Comparison of ENCODE assay signal across 19 cellular contexts in the genomic region with DNA sequence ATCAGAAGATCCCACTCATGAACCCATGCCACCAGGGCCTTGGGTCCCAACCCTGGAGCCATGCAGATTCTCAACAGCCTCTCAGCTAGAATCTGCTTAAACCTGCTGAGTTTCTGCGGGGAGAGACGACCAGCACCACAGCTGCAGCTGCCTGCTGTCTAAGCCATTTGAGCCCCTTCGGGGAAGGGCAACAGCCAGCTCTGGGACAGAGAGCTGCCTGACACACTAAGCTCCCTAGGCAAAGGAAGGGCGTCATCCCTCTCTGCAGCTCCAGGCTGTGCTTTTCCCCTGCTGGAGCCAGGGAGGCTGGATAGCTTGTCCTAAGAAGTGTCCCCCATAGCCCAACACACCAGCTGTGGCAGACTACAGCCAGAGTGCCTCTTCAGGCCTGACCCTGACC.
"Had no signal": no experiment of that assay in that cellular context is flagged by ENCODE, and none has a peak within 500 bp of the region (broad histone marks: within the 10 kb centered on the region; RNA-seq: fewer than 3 reads in every experiment).

No MANE protein-coding gene starts in this region.

- H3K36me3 ChIP-seq: SJSA1 had no signal

- H3K9me3 ChIP-seq: SJSA1 had no signal

- H3K27me3 ChIP-seq: SJSA1 had no signal

- DNase-seq: KBM-7, MV-4-11, NCI-H1048, NCI-H1105 treated with DMSO at 0.1 percent for 48 hours, NCI-H1417 treated with DMSO at 0.1 percent for 48 hours, NCI-H146, NCI-H187, NCI-H2029, NCI-H2171 treated with DMSO at 0.1 percent for 48 hours, NCI-H345, NCI-H446 treated with DMSO at 0.1 percent for 48 hours, NCI-H510A treated with DMSO at 0.1 percent for 48 hours, NCI-H526, Right ventricle myocardium superior, RPMI8226, SIG-M5 had no signal

- H3K4me3 ChIP-seq: SJSA1, SK-N-MC had no signal

- H3K27ac ChIP-seq: HL-60, SJSA1, SK-N-MC had no signal
